Comparison of ENCODE assay signal across 7 cellular contexts in the genomic region with DNA sequence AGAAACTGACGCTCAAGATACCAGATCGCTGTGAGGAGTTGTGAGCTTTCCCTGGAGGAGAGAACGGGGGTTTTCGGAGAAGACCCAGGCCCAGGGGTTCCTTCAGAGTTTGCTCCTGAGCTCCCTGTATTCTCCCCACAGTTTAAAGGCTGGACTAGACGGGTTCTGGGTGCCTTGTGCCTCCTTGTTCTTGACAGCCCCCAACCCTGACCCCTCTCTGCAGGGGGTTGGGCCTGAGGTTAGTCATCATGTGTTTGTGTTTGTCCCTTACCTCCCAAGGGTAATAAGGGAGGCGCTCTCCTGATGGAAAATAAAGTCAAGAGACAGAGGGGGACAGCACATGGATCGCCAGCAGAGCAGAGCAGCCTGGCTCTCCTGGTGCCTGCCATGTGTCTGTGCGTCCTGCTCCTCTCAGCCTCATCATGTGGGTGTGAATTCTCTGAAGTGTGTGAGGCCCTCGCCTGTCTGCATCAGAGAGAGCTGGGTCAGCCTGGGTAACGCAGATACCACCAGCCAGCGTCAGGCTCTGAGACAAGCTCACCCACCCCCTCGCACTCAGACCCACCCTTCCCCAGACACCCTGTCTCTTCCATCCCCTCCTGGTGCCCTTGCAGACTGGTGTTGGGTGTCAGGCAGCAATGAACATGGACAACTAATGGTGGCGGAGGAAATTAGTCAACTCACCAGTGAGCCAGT. TPM values are rescaled to one million over a fixed set of nuclear protein-coding genes. Genes with fewer than 3 reads are reported as not detected.
DNase-seq lines count a peak whose midpoint lies in the region; ATAC-seq and TF ChIP-seq lines count a peak whose summit lies in the region.

No MANE protein-coding gene starts in this region.

- ATAC-seq in GM21529 (IDR thresholded peaks at IDR 0.05; ENCODE audit: unreplicated experiment), result no peak

- TF ChIP-seq CTCF in NB4 (IDR thresholded peaks at IDR 0.05; ENCODE audit: low read depth, low read length) (no peak), choroid plexus epithelial cell (conservative IDR thresholded peaks at IDR 0.05; ENCODE audit: low read depth, low read length) (no peak), thyroid gland (IDR thresholded peaks at IDR 0.05) (no peak)

- peaks cover 4% of the 10 kb centered on the region for H3K36me3 ChIP-seq in muscle layer of colon (ENCODE audit: insufficient read depth, low read length)
- no peaks in the 10 kb centered on the region for H3K36me3 ChIP-seq in thyroid gland

- TF ChIP-seq POLR2A in NB4 (IDR thresholded peaks at IDR 0.05; ENCODE audit: extremely low read depth, insufficient read length) (no peak), thyroid gland (IDR thresholded peaks at IDR 0.05) (no peak)

- peak overlapping the region; percentile 21 for H3K9ac ChIP-seq in muscle layer of colon (ENCODE audit: low read length)

- H3K27ac ChIP-seq in muscle layer of colon (ENCODE audit: low read depth, low read length), result peak overlapping the region; percentile 93
- H3K27ac ChIP-seq in thyroid gland, result peak overlapping the region; percentile 77 to 98 (median 97)

- no peaks in the 10 kb centered on the region for H3K9me3 ChIP-seq in muscle layer of colon (ENCODE audit: low read length)
- no peaks in the 10 kb centered on the region for H3K9me3 ChIP-seq in thyroid gland

- H3K4me1 ChIP-seq in muscle layer of colon (ENCODE audit: insufficient read depth, low read length) (peaks cover 33% of the 10 kb centered on the region), thyroid gland (peaks cover 28 to 35% of the 10 kb centered on the region in 2 donors)

- WGBS in thyroid gland, 2 donors, result 89 to 96% methylated on average over 11 to 13 of the region's 13 CpGs

- H3K4me3 ChIP-seq in NB4 (ENCODE audit: low read depth, low read length), result no peak overlapping the region
- no peak overlapping the region for H3K4me3 ChIP-seq in choroid plexus epithelial cell (ENCODE audit: low read depth, low read length)
- peak overlapping the region in 1 of 2 donors; percentile 3 for H3K4me3 ChIP-seq in muscle layer of colon (ENCODE audit: low read depth in 1 of 2, low read length in 2 of 2)
- no peak overlapping the region for H3K4me3 ChIP-seq in thyroid gland (replicated peaks in 1 of 3)

- H3K27me3 ChIP-seq in muscle layer of colon (ENCODE audit: control insufficient read depth in 1 of 2, insufficient read depth in 2 of 2, low read length in 2 of 2), result no peaks in the 10 kb centered on the region
- H3K27me3 ChIP-seq in thyroid gland, result no peaks in the 10 kb centered on the region

- DNase-seq in NB4 (ENCODE audit: low read depth), result peak; percentile 26
- DNase-seq in choroid plexus epithelial cell (ENCODE audit: low read depth), result peak; percentile 7
- no peak for DNase-seq in thyroid gland
- DNase-seq in NCI-H146 (lab: John Stamatoyannopoulos, UW), result no peak
- no peak for DNase-seq in NCI-H2227 treated with DMSO at 0.1 percent for 48 hours (lab: John Stamatoyannopoulos, UW)

- intact Hi-C loops in thyroid gland (cut with DNase I), result no loop called here

RNA-seq across cellular contexts. Expression of a gene that starts 8.8 kb away (rescaled TPM):
- total RNA-seq in thyroid gland, result 10 to 100 TPM in 2 of 4 donors, 1 to 10 TPM in 2; 3.9 to 16.3 (median 10.0) TPM

RNA-seq across cellular contexts. Expression of a gene that starts 22.2 kb away (rescaled TPM):
- 10 to 100 TPM; 15.6 to 33.5 (median 18.4) TPM for total RNA-seq in thyroid gland

RNA-seq across cellular contexts. Expression of a gene that starts 34.9 kb away (rescaled TPM):
- 10 to 100 TPM; 16.7 to 20.4 (median 17.7) TPM for total RNA-seq in thyroid gland

RNA-seq across cellular contexts. Expression of a gene that starts 38.1 kb away (rescaled TPM):
- 10 to 100 TPM in 3 of 4 donors, 1 to 10 TPM in 1; 8.6 to 24.8 (median 16.9) TPM for total RNA-seq in thyroid gland

RNA-seq across cellular contexts. Expression of a gene that starts 51.3 kb away (rescaled TPM):
- total RNA-seq in thyroid gland, result 1 to 10 TPM; 3.2 to 7.6 (median 4.2) TPM

Comparison
In these comparisons a context has a peak if more than half of its experiments do, and no peak if none do; other contexts are left out.
1. DNase-seq: peak in NB4 (single experiment) and choroid plexus epithelial cell (single experiment); none in thyroid gland (0 of 2), NCI-H146 (single experiment) and NCI-H2227 treated with DMSO at 0.1 percent for 48 hours (single experiment).